34 cellular contexts compared by ENCODE assay signal in the genomic region with DNA sequence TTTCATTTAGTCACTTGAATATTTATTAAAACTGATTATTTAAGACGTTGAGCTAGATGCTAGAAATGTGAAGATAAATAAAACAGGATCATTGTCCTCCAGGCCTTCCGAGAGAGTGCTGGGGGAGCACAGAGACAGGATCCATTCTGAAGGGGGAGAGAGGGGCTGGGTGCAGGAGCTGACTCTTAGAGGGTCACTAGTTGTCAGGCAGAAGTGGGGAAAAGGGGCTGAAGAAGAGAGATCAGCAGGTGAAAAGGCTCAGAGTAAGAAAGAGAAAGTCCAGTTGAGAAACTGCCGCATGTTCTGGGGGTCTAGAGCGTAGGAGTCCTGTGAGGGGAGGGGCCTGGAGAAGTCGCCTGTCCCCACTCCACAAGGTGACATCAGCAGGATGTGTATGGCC.
"Had no signal": no experiment of that assay in that cellular context is flagged by ENCODE, and none has a peak within 500 bp of the region (broad histone marks: within the 10 kb centered on the region; RNA-seq: fewer than 3 reads in every experiment).

No MANE protein-coding gene starts in this region.

- H3K4me1 ChIP-seq: adrenal gland, body of pancreas, breast epithelium had no signal

- H3K36me3 ChIP-seq: adrenal gland, brain microvascular endothelial cell, breast epithelium had no signal

- FAIRE-seq: astrocyte, colon, TTC549 had no signal

- H3K4me3 ChIP-seq: adrenal gland, body of pancreas, breast epithelium had no signal

- H3K27me3 ChIP-seq: adrenal gland, body of pancreas, brain microvascular endothelial cell, breast epithelium had no signal

- ATAC-seq: activated CD8-positive, alpha-beta T cell treated with anti-CD3 and anti-CD28 coated beads for 36 hours; activated naive CD4-positive, alpha-beta T cell treated with anti-CD3 and anti-CD28 coated beads, Interleukin-2, amount 50 U/mL, for 72 hours; activated T-cell treated with anti-CD3 and anti-CD28 coated beads, Interleukin-2, amount 50 U/mL, for 4 hours; activated T-cell treated with anti-CD3 and anti-CD28 coated beads, Interleukin-2, amount 50 U/mL, for 72 hours; activated T-helper 17 cell treated with anti-CD3 and anti-CD28 coated beads, Interleukin-2, amount 50 U/mL, for 72 hours; body of pancreas had no signal

- DNase-seq: activated B cell treated with CpG ODN at 0.5 μM for 24 hours; activated CD4-positive, alpha-beta memory T cell treated with anti-CD3 and anti-CD28 coated beads for 36 hours; activated CD4-positive, alpha-beta T cell treated with anti-CD3 and anti-CD28 coated beads for 4 hours; activated CD4-positive, alpha-beta T cell treated with anti-CD3 and anti-CD28 coated beads, Interleukin-2, amount 10 ng/mL, durations not matched to agents 24 days and 14 days; activated CD4-positive, alpha-beta T cell treated with anti-CD3 and anti-CD28 coated beads, Interleukin-2, amount 50 U/mL, for 1 hour; activated CD4-positive, alpha-beta T cell treated with anti-CD3 and anti-CD28 coated beads, Interleukin-2, amount 50 U/mL, for 4 hours; activated CD4-positive, CD25-positive, alpha-beta regulatory T cell treated with anti-CD3 and anti-CD28 coated beads, Interleukin-2, amount 50 U/mL, for 72 hours; activated CD8-positive, alpha-beta memory T cell treated with anti-CD3 and anti-CD28 coated beads, Interleukin-2, amount 50 U/mL, for 4 hours; activated CD8-positive, alpha-beta T cell treated with anti-CD3 and anti-CD28 coated beads for 36 hours; activated effector memory CD4-positive, alpha-beta T cell treated with anti-CD3 and anti-CD28 coated beads, Interleukin-2, amount 50 U/mL, for 16 hours; activated gamma-delta T cell treated with Interleukin-2 at 50 U/mL for 16 hours; activated naive CD4-positive, alpha-beta T cell; activated naive CD4-positive, alpha-beta T cell treated with anti-CD3 and anti-CD28 coated beads for 36 hours; activated naive CD4-positive, alpha-beta T cell treated with anti-CD3 and anti-CD28 coated beads, Interleukin-2, amount 50 U/mL, for 16 hours; activated naive CD8-positive, alpha-beta T cell treated with anti-CD3 and anti-CD28 coated beads, Interleukin-2, amount 10 ng/mL, durations not matched to agents 7 days and 5 days; activated T-cell treated with anti-CD3 and anti-CD28 coated beads for 4 hours; activated T-cell treated with anti-CD3 and anti-CD28 coated beads, Interleukin-2, amount 50 U/mL, for 1 hour; activated T-cell treated with anti-CD3 and anti-CD28 coated beads, Interleukin-2, amount 50 U/mL, for 4 hours; activated T-cell treated with anti-CD3 and anti-CD28 coated beads, Interleukin-2, amount 50 U/mL, for 72 hours; adrenal gland; amniotic stem cell; aorta; body of pancreas; brain microvascular endothelial cell; central memory CD4-positive, alpha-beta T cell; T-helper 2 cell; T-helper 9 cell had no signal

- H3K27ac ChIP-seq: adrenal gland, body of pancreas, brain microvascular endothelial cell, breast epithelium, VCaP had no signal
